ENCODE assay signal across 1 cellular context in genomic region chr4:2132438-2132837, GRCh38.
A peak's percentile ranks its signal among the peaks of the same experiment; 100 is the strongest.
TF ChIP-seq lines count a peak whose summit lies in the region.

No MANE protein-coding gene starts in this region.

TF ChIP-seq in K562, 482 proteins besides CTCF, POLR2A, EP300 and RAD21 (continued from another document and continues in another):
- TF ChIP-seq ZBTB40 (IDR thresholded peaks at IDR 0.05) (no peak), ZBTB40 (CRISPR knock-in tag; IDR thresholded peaks at IDR 0.05) (no peak), ETV1 (tag; conservative IDR thresholded peaks at IDR 0.05; ENCODE audit: low read depth) (peak; percentile 92), CBX3 (IDR thresholded peaks at IDR 0.05; ENCODE audit: borderline replicate concordance in 1 of 2, low read length in 2 of 2) (peak; percentile 74 to 99), ZNF280A (IDR thresholded peaks at IDR 0.05; ENCODE audit: low read depth, partially characterized antibody) (peak; percentile 83), NBN (IDR thresholded peaks at IDR 0.05; ENCODE audit: low read depth) (peak; percentile 37; the same call in 1 of the 2 replicates), SNIP1 (IDR thresholded peaks at IDR 0.05; ENCODE audit: low read depth) (no peak), MCM2 (IDR thresholded peaks at IDR 0.05; ENCODE audit: low read depth) (no peak), FOXP1 (CRISPR knock-in tag; IDR thresholded peaks at IDR 0.05) (no peak), CBX5 (IDR thresholded peaks at IDR 0.05; ENCODE audit: borderline replicate concordance, low read depth) (peak; percentile 99), IRF9 (tag; IDR thresholded peaks at IDR 0.05) (no peak), GTF2A2 (tag; IDR thresholded peaks at IDR 0.05) (no peak), ZNF766 (CRISPR knock-in tag; conservative IDR thresholded peaks at IDR 0.05) (no peak), STAG1 (CRISPR knock-in tag; IDR thresholded peaks at IDR 0.05; ENCODE audit: borderline replicate concordance) (no peak), TEAD4 (IDR thresholded peaks at IDR 0.05; ENCODE audit: low read length) (0 out of 2 replicates have a peak, but pooled peaks have one; percentile 26), TEAD4 (CRISPR knock-in tag; IDR thresholded peaks at IDR 0.05; ENCODE audit: borderline replicate concordance) (no peak), ZKSCAN8 (CRISPR knock-in tag; IDR thresholded peaks at IDR 0.05) (no peak), HNRNPK (IDR thresholded peaks at IDR 0.05; ENCODE audit: low read depth, low read length, poor library complexity, severe bottlenecking) (no peak), RBBP5 (IDR thresholded peaks at IDR 0.05; ENCODE audit: borderline replicate concordance, insufficient read depth, low read length, poor library complexity, severe bottlenecking) (no peak), EHMT2 (IDR thresholded peaks at IDR 0.05) (0 out of 2 replicates have a peak, but pooled peaks have one; percentile 33), SMARCA4 (IDR thresholded peaks at IDR 0.05) (no peak), HDGF (IDR thresholded peaks at IDR 0.05) (no peak), ZNF707 (CRISPR knock-in tag; conservative IDR thresholded peaks at IDR 0.05) (no peak), POLR2AphosphoS5 (IDR thresholded peaks at IDR 0.05; ENCODE audit: control insufficient read depth, insufficient read depth, low read depth, low read length) (no peak)
- TF ChIP-seq, protein P1, sequence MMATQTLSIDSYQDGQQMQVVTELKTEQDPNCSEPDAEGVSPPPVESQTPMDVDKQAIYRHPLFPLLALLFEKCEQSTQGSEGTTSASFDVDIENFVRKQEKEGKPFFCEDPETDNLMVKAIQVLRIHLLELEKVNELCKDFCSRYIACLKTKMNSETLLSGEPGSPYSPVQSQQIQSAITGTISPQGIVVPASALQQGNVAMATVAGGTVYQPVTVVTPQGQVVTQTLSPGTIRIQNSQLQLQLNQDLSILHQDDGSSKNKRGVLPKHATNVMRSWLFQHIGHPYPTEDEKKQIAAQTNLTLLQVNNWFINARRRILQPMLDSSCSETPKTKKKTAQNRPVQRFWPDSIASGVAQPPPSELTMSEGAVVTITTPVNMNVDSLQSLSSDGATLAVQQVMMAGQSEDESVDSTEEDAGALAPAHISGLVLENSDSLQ (IDR thresholded peaks at IDR 0.05): peak; percentile 52
- TF ChIP-seq, protein P2, sequence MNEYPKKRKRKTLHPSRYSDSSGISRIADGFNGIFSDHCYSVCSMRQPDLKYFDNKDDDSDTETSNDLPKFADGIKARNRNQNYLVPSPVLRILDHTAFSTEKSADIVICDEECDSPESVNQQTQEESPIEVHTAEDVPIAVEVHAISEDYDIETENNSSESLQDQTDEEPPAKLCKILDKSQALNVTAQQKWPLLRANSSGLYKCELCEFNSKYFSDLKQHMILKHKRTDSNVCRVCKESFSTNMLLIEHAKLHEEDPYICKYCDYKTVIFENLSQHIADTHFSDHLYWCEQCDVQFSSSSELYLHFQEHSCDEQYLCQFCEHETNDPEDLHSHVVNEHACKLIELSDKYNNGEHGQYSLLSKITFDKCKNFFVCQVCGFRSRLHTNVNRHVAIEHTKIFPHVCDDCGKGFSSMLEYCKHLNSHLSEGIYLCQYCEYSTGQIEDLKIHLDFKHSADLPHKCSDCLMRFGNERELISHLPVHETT (CRISPR knock-in tag; conservative IDR thresholded peaks at IDR 0.05 in 1 of 2, IDR thresholded peaks at IDR 0.05 in 1 of 2): no peak
- TF ChIP-seq, protein P3, sequence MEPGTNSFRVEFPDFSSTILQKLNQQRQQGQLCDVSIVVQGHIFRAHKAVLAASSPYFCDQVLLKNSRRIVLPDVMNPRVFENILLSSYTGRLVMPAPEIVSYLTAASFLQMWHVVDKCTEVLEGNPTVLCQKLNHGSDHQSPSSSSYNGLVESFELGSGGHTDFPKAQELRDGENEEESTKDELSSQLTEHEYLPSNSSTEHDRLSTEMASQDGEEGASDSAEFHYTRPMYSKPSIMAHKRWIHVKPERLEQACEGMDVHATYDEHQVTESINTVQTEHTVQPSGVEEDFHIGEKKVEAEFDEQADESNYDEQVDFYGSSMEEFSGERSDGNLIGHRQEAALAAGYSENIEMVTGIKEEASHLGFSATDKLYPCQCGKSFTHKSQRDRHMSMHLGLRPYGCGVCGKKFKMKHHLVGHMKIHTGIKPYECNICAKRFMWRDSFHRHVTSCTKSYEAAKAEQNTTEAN (CRISPR knock-in tag; IDR thresholded peaks at IDR 0.05): no peak
- TF ChIP-seq, protein P4, sequence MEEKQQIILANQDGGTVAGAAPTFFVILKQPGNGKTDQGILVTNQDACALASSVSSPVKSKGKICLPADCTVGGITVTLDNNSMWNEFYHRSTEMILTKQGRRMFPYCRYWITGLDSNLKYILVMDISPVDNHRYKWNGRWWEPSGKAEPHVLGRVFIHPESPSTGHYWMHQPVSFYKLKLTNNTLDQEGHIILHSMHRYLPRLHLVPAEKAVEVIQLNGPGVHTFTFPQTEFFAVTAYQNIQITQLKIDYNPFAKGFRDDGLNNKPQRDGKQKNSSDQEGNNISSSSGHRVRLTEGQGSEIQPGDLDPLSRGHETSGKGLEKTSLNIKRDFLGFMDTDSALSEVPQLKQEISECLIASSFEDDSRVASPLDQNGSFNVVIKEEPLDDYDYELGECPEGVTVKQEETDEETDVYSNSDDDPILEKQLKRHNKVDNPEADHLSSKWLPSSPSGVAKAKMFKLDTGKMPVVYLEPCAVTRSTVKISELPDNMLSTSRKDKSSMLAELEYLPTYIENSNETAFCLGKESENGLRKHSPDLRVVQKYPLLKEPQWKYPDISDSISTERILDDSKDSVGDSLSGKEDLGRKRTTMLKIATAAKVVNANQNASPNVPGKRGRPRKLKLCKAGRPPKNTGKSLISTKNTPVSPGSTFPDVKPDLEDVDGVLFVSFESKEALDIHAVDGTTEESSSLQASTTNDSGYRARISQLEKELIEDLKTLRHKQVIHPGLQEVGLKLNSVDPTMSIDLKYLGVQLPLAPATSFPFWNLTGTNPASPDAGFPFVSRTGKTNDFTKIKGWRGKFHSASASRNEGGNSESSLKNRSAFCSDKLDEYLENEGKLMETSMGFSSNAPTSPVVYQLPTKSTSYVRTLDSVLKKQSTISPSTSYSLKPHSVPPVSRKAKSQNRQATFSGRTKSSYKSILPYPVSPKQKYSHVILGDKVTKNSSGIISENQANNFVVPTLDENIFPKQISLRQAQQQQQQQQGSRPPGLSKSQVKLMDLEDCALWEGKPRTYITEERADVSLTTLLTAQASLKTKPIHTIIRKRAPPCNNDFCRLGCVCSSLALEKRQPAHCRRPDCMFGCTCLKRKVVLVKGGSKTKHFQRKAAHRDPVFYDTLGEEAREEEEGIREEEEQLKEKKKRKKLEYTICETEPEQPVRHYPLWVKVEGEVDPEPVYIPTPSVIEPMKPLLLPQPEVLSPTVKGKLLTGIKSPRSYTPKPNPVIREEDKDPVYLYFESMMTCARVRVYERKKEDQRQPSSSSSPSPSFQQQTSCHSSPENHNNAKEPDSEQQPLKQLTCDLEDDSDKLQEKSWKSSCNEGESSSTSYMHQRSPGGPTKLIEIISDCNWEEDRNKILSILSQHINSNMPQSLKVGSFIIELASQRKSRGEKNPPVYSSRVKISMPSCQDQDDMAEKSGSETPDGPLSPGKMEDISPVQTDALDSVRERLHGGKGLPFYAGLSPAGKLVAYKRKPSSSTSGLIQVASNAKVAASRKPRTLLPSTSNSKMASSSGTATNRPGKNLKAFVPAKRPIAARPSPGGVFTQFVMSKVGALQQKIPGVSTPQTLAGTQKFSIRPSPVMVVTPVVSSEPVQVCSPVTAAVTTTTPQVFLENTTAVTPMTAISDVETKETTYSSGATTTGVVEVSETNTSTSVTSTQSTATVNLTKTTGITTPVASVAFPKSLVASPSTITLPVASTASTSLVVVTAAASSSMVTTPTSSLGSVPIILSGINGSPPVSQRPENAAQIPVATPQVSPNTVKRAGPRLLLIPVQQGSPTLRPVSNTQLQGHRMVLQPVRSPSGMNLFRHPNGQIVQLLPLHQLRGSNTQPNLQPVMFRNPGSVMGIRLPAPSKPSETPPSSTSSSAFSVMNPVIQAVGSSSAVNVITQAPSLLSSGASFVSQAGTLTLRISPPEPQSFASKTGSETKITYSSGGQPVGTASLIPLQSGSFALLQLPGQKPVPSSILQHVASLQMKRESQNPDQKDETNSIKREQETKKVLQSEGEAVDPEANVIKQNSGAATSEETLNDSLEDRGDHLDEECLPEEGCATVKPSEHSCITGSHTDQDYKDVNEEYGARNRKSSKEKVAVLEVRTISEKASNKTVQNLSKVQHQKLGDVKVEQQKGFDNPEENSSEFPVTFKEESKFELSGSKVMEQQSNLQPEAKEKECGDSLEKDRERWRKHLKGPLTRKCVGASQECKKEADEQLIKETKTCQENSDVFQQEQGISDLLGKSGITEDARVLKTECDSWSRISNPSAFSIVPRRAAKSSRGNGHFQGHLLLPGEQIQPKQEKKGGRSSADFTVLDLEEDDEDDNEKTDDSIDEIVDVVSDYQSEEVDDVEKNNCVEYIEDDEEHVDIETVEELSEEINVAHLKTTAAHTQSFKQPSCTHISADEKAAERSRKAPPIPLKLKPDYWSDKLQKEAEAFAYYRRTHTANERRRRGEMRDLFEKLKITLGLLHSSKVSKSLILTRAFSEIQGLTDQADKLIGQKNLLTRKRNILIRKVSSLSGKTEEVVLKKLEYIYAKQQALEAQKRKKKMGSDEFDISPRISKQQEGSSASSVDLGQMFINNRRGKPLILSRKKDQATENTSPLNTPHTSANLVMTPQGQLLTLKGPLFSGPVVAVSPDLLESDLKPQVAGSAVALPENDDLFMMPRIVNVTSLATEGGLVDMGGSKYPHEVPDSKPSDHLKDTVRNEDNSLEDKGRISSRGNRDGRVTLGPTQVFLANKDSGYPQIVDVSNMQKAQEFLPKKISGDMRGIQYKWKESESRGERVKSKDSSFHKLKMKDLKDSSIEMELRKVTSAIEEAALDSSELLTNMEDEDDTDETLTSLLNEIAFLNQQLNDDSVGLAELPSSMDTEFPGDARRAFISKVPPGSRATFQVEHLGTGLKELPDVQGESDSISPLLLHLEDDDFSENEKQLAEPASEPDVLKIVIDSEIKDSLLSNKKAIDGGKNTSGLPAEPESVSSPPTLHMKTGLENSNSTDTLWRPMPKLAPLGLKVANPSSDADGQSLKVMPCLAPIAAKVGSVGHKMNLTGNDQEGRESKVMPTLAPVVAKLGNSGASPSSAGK (IDR thresholded peaks at IDR 0.05): no peak
